Comparison of ENCODE assay signal across 19 cellular contexts in the genomic region with DNA sequence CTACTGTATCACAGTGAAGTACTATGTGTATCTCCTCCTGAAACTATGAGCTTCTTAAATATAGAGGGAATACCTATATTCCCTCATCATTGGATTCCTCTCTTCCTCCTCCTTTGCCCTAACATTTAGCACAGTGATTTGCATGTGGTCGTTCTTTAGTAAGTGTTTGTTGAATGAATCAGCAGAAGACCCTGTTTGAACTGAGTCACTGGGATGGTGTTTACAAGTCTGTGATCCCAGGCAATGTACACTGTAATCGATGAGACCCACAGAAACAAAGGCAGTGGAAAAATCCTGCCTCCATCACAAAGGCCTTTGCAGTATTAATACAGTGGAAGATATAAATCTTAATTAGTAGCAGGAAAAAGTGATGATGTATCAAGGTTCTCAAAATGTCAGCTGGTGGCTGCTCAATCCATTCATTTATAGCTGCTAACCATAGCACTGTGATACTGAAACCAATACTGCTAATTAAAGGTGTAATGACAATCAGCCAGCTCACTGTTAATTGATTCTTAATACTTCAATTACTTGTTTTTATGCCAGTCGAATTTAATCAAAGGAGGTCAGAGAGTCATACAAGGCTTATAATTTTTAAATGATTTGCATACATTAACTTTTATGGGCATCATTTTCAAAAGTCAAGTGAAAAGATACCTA. TPM values are rescaled to one million over a fixed set of nuclear protein-coding genes. Genes with fewer than 3 reads are reported as not detected.
DNase-seq lines count a peak whose midpoint lies in the region; ATAC-seq and TF ChIP-seq lines count a peak whose summit lies in the region.
"Had no signal": no experiment of that assay in that cellular context is flagged by ENCODE, and none has a peak within 500 bp of the region (broad histone marks: within the 10 kb centered on the region; RNA-seq: fewer than 3 reads in every experiment).

No MANE protein-coding gene starts in this region.

- no peaks in the 10 kb centered on the region for H3K9me3 ChIP-seq in GM23248 (ENCODE audit: low read depth)

- H3K4me3 ChIP-seq in GM23248: no peak overlapping the region
- H3K4me3 ChIP-seq: dorsolateral prefrontal cortex had no signal

- H3K27ac ChIP-seq in GM23248: no peak overlapping the region
- no peak overlapping the region for H3K27ac ChIP-seq in foreskin keratinocyte
- no peak overlapping the region for H3K27ac ChIP-seq in caudate nucleus (ENCODE audit: low read depth, low read length)
- H3K27ac ChIP-seq: dorsolateral prefrontal cortex, HL-60 had no signal

- no peaks in the 10 kb centered on the region for H3K79me2 ChIP-seq in GM23248 (ENCODE audit: insufficient read depth)

- in situ Hi-C loops in GM23248 (cut with MboI): no loop called here

- WGBS in GM23248 (ENCODE audit: low coverage in 1 of 2, low lambda C conversion rate in 2 of 2, missing lambda C conversion rate in 2 of 2), 2 experiments: 24 to 31% methylated on average over 3 of the region's 3 CpGs

- peaks cover 39% of the 10 kb centered on the region for H3K4me1 ChIP-seq in GM23248 (ENCODE audit: insufficient read depth)
- peaks cover 14% of the 10 kb centered on the region for H3K4me1 ChIP-seq in foreskin keratinocyte

- no peaks in the 10 kb centered on the region for H3K9me2 ChIP-seq in GM23248 (ENCODE audit: insufficient read depth)

- TF ChIP-seq CTCF in foreskin keratinocyte (conservative IDR thresholded peaks at IDR 0.05): no peak

- ATAC-seq in foreskin keratinocyte (peak; percentile 64), GM19467 (IDR thresholded peaks at IDR 0.05; ENCODE audit: unreplicated experiment) (no peak), GM18519 (IDR thresholded peaks at IDR 0.05; ENCODE audit: low FRiP score, unreplicated experiment) (no peak)

- no peaks in the 10 kb centered on the region for H3K36me3 ChIP-seq in GM23248 (ENCODE audit: low read depth)

- no peaks in the 10 kb centered on the region for H4K20me1 ChIP-seq in GM23248 (ENCODE audit: insufficient read depth)

- no peak overlapping the region for H3K9ac ChIP-seq in GM23248

- H3K27me3 ChIP-seq in GM23248 (replicated peaks; ENCODE audit: insufficient read depth) (no peaks in the 10 kb centered on the region), foreskin keratinocyte (no peaks in the 10 kb centered on the region)

- H3K4me2 ChIP-seq in GM23248 (ENCODE audit: unreplicated experiment): no peak overlapping the region

- H2AFZ ChIP-seq in GM23248: 0 out of 2 replicates have a peak overlapping the region, but pooled peaks have one; percentile 27

- H3F3A ChIP-seq in GM23248 (ENCODE audit: insufficient read depth): peaks cover 27% of the 10 kb centered on the region

- DNase-seq in AG08396 (ENCODE audit: low spot score) (peak; percentile 39), GM23248 (peak; percentile 31), amniotic epithelial cell (ENCODE audit: low read depth) (peak; percentile 27), foreskin keratinocyte (peak; percentile 25 to 51), caudate nucleus (lab: John Stamatoyannopoulos, UW) (no peak), retina (no peak)
- DNase-seq: amygdala, dorsolateral prefrontal cortex, immature natural killer cell, midbrain, NCI-H2029, NCI-H82, SHP77 treated with DMSO at 0.1 percent for 48 hours, small intestine, T1000 had no signal

RNA-seq across cellular contexts. Expression of a gene that starts 20.8 kb away (rescaled TPM):
- total RNA-seq in GM23248 (2014; rRNA removed; shearing (Covaris generic)): 0.11 TPM in 1 of 2 replicates, not detected in the other
- not detected in 2 replicates for polyA plus RNA-seq in GM23248 (2016; fragmentation: Nextera tagmentation; extraction: Ambion mirVana)
- total RNA-seq in foreskin keratinocyte: 2.6 and 2.8 TPM in 2 replicates
- polyA plus RNA-seq in foreskin keratinocyte: 0.54 and 0.75 TPM in 2 replicates
- total RNA-seq: omental fat pad had no signal
- polyA plus RNA-seq: immature natural killer cell had no signal

Comparison
In these comparisons a context has a peak if more than half of its experiments do, and no peak if none do; other contexts are left out.
1. DNase-seq: peak in AG08396 (single experiment), GM23248 (single experiment), amniotic epithelial cell (single experiment) and foreskin keratinocyte (2 of 2); none in caudate nucleus (0 of 61) and retina (single experiment).